In genomic region chr5:178786424-178786823, GRCh38 we compare ENCODE assay signal across 15 cellular contexts. TPM values are rescaled to one million over a fixed set of nuclear protein-coding genes. Genes with fewer than 3 reads are reported as not detected.
DNase-seq lines count a peak whose midpoint lies in the region; ATAC-seq, FAIRE-seq and TF ChIP-seq lines count a peak whose summit lies in the region.
"Had no signal": no experiment of that assay in that cellular context is flagged by ENCODE, and none has a peak within 500 bp of the region (broad histone marks: within the 10 kb centered on the region; RNA-seq: fewer than 3 reads in every experiment).

No MANE protein-coding gene starts in this region.

- TF ChIP-seq RAD21 in K562 (CRISPR knock-in tag; conservative IDR thresholded peaks at IDR 0.05 in 1 of 2, IDR thresholded peaks at IDR 0.05 in 1 of 2): no peak

- H3K4me1 Mint-ChIP-seq in HFFc6 (ENCODE audit: low read depth): peaks cover 29% of the 10 kb centered on the region
- H3K4me1 Mint-ChIP-seq: CD4-positive, alpha-beta memory T cell had no signal

- intact Hi-C loops in K562 (cut with micrococcal nuclease) (no loop called here), upper lobe of right lung (cut with DNase I) (no loop called here), stomach (cut with DNase I; ENCODE audit: low total_unique reads) (no loop called here)

- H3K27me3 ChIP-seq in K562 (ENCODE audit: control insufficient read depth in 2 of 2, insufficient read depth in 2 of 2, low read length in 2 of 2) (peaks cover 0 to 4% of the 10 kb centered on the region in 2 experiments; a peak in 2 of 5 replicates), upper lobe of right lung (no peaks in the 10 kb centered on the region), stomach (no peaks in the 10 kb centered on the region)
- H3K27me3 ChIP-seq: BE2C had no signal

- H3K4me3 Mint-ChIP-seq in HFFc6: peak overlapping the region; percentile 57; the same call in 1 of the 2 replicates
- H3K4me3 Mint-ChIP-seq: CD4-positive, alpha-beta memory T cell had no signal

- no peaks in the 10 kb centered on the region for H3K9me3 ChIP-seq in K562 (replicated peaks; ENCODE audit: control insufficient read depth, insufficient read depth, low read depth, low read length)
- H3K9me3 ChIP-seq in upper lobe of right lung: no peaks in the 10 kb centered on the region
- no peaks in the 10 kb centered on the region for H3K9me3 ChIP-seq in stomach
- H3K9me3 ChIP-seq: BE2C had no signal

- no peak for FAIRE-seq in K562 (lab: Jason Lieb, UNC)
- FAIRE-seq: D721Med had no signal

- H3K79me2 ChIP-seq in K562 (ENCODE audit: control insufficient read depth, insufficient read depth, low read length): no peaks in the 10 kb centered on the region

- 26% methylated on average over 13 of the region's 13 CpGs for WGBS in K562 (ENCODE audit: insufficient coverage, low coverage, missing lambda C conversion rate)
- WGBS in stomach, 5 donors: 74 to 87% (median 80%) methylated on average over 13 of the region's 13 CpGs

- H3K9me1 ChIP-seq in K562 (ENCODE audit: control insufficient read depth, insufficient read depth, low read length): no peaks in the 10 kb centered on the region

- ATAC-seq in K562: no peak
- ATAC-seq in upper lobe of right lung: no peak
- ATAC-seq in GM18868 (IDR thresholded peaks at IDR 0.05; ENCODE audit: unreplicated experiment): no peak

- no peak overlapping the region for H3K4me2 ChIP-seq in K562 (ENCODE audit: insufficient read depth, low read length)

- POLR2A ChIA-PET in K562 (lab: Yijun Ruan, JAX): interaction anchor here (0.6 kb wide), 1 partner anchor 1214 kb away, joined by 4 read pairs; no protein-coding TSS in a partner anchor

- H3K4me1 ChIP-seq in K562 (replicated peaks in 1 of 2; ENCODE audit: control insufficient read depth in 2 of 2, insufficient read depth in 2 of 2, low read length in 2 of 2): peaks cover 0 to 12% of the 10 kb centered on the region in 2 experiments; a peak in 3 of 5 replicates
- H3K4me1 ChIP-seq in upper lobe of right lung: no peaks in the 10 kb centered on the region
- peaks cover 0 to 9% (median 0%) of the 10 kb centered on the region in 4 donors for H3K4me1 ChIP-seq in stomach
- H3K4me1 ChIP-seq: BE2C had no signal

- H3K27ac ChIP-seq in K562 (ENCODE audit: extremely low read depth, low read depth, low read length): no peak overlapping the region
- peak overlapping the region; percentile 11 for H3K27ac ChIP-seq in upper lobe of right lung
- peak overlapping the region in 2 of 5 donors; percentile 6 to 12 for H3K27ac ChIP-seq in stomach

- peaks cover 10% of the 10 kb centered on the region for H3K27me3 Mint-ChIP-seq in HFFc6 (ENCODE audit: insufficient read depth)

- TF ChIP-seq EP300 in K562 (IDR thresholded peaks at IDR 0.05; ENCODE audit: low read length): no peak
- no peak for TF ChIP-seq EP300 in stomach (IDR thresholded peaks at IDR 0.05)

- no peak for TF ChIP-seq CTCF in HFFc6 (IDR thresholded peaks at IDR 0.05)
- no peak for TF ChIP-seq CTCF in K562 (IDR thresholded peaks at IDR 0.05 in 2 of 3, conservative IDR thresholded peaks at IDR 0.05 in 1 of 3; ENCODE audit: insufficient read depth in 2 of 3, low read depth in 1 of 3, low read length in 3 of 3)
- TF ChIP-seq CTCF in upper lobe of right lung (IDR thresholded peaks at IDR 0.05): no peak
- TF ChIP-seq CTCF in stomach (IDR thresholded peaks at IDR 0.05): no peak

- peak overlapping the region; percentile 72 for H3K27ac Mint-ChIP-seq in HFFc6

- H2AFZ ChIP-seq in K562 (ENCODE audit: low read depth, low read length): no peak overlapping the region

- CTCF ChIA-PET in K562 (lab: Yijun Ruan, JAX; ENCODE audit: low intra/inter-chr PET ratio): no interaction called here

- DNase-seq in HFFc6 (no peak), K562 (ENCODE audit: extremely low read depth in 1 of 4, low spot score in 3 of 4) (no peak), left kidney (ENCODE audit: low read depth, low spot score) (peak; percentile 67), upper lobe of right lung (peak; percentile 48), erythroblast (lab: John Stamatoyannopoulos, UW) (no peak), stomach (no peak)
- DNase-seq: BE2C; CD4-positive, alpha-beta memory T cell; DMS79 treated with DMSO at 0.1 percent for 48 hours; GF-D8; NCI-H1048; NCI-H2107; SHP77 had no signal

- TF ChIP-seq POLR2A in K562 (conservative IDR thresholded peaks at IDR 0.05) (no peak), erythroblast (IDR thresholded peaks at IDR 0.05; ENCODE audit: low read length) (no peak), stomach (IDR thresholded peaks at IDR 0.05) (no peak)

- peaks cover 24% of the 10 kb centered on the region for H3K9me3 Mint-ChIP-seq in HFFc6
- H3K9me3 Mint-ChIP-seq: CD4-positive, alpha-beta memory T cell had no signal

- H3K36me3 Mint-ChIP-seq in HFFc6 (ENCODE audit: low read depth): no peaks in the 10 kb centered on the region; the same call in 1 of the 2 replicates
- H3K36me3 Mint-ChIP-seq: CD4-positive, alpha-beta memory T cell had no signal

- in situ Hi-C loops in K562 (cut with MboI): no loop called here

- H3K36me3 ChIP-seq in K562 (ENCODE audit: control insufficient read depth, insufficient read depth, low read length): peaks cover 3% of the 10 kb centered on the region; the same call in 2 of the 3 replicates
- H3K36me3 ChIP-seq in upper lobe of right lung: no peaks in the 10 kb centered on the region
- no peaks in the 10 kb centered on the region for H3K36me3 ChIP-seq in stomach

- H3K4me3 ChIP-seq in K562 (no peak overlapping the region), upper lobe of right lung (no peak overlapping the region), stomach (no peak overlapping the region)

- H4K20me1 ChIP-seq in K562 (replicated peaks; ENCODE audit: control insufficient read depth, insufficient read depth, low read length): no peaks in the 10 kb centered on the region

- no TSS peak for BruUV-seq in K562 (replicated peaks; lab: Mats Ljungman, UMichigan)

- H3K9ac ChIP-seq in K562 (ENCODE audit: insufficient read depth in 1 of 2, low read depth in 2 of 2, low read length in 2 of 2): no peak overlapping the region; a peak in 1 of 4 replicates

TF ChIP-seq in K562, 482 proteins besides CTCF, POLR2A, EP300 and RAD21 (continues in another document):
- peak; percentile 7; the same call in 1 of the 2 replicates for TF ChIP-seq ZNF507 (tag; conservative IDR thresholded peaks at IDR 0.05)
- no peak for TF ChIP-seq ZNF766 (CRISPR knock-in tag; conservative IDR thresholded peaks at IDR 0.05)
- no peak for TF ChIP-seq XRCC5 (IDR thresholded peaks at IDR 0.05; ENCODE audit: low read depth, low read length)
- no peak for TF ChIP-seq ATF6 (CRISPR knock-in tag; IDR thresholded peaks at IDR 0.05)
- no peak for TF ChIP-seq JUND (IDR thresholded peaks at IDR 0.05; ENCODE audit: borderline replicate concordance, low read depth, low read length)
- no peak for TF ChIP-seq JUND (tag; IDR thresholded peaks at IDR 0.05; ENCODE audit: borderline replicate concordance, low read depth, low read length)

RNA-seq across cellular contexts. Expression of gene ZNF354A, which starts 56.0 kb away (rescaled TPM):
- 1 to 10 TPM; 6.7 to 7.6 (median 7.4) TPM for total RNA-seq in HFFc6 (2021; fragmentation: NEBNext Ultra II Directional; extraction: Animal tissue kit (Norgen Biotek cat#: 25700))
- total RNA-seq in K562 (2011; cell fraction: chromatin; rRNA removed; ENCODE audit: low replicate concordance): 2.4 and 6.0 TPM in 2 replicates
- total RNA-seq in K562 (2011; cell fraction: nucleolus; rRNA removed): 3.8 and 5.0 TPM in 2 replicates
- 2.8 and 4.9 TPM in 2 replicates for total RNA-seq in K562 (2011; cell fraction: nucleoplasm; rRNA removed)
- total RNA-seq in K562 (2014; rRNA removed) (3.5 and 5.3 TPM in 2 replicates), K562 (2014; rRNA removed; fragmentation: Illumina TruSeq; extraction: Trizol) (2.6 TPM in 2 replicates), K562 (2015; rRNA removed; fragmentation: Illumina TruSeq; extraction: Trizol) (2.6 and 2.9 TPM in 2 replicates), K562 (2021) (3.7 and 4.5 TPM in 2 replicates), upper lobe of right lung (13.3 TPM), stomach (10 to 100 TPM in 1 of 5 donors, 1 to 10 TPM in 4; 7.0 to 12.2 (median 7.6) TPM)
- polyA plus RNA-seq in K562 (2011; rRNA removed) (2.4 and 2.8 TPM in 2 replicates), K562 (2014; fragmentation: Illumina TruSeq; extraction: Trizol) (1.9 and 3.3 TPM in 2 replicates), K562 (2014; fragmentation: Nextera tagmentation; extraction: Ambion mirVana) (under 1 TPM; 0.63 to 0.75 TPM), K562 (2014; rRNA removed) (2.6 and 3.5 TPM in 2 replicates), stomach (10 to 100 TPM in 1 of 3 donors, 1 to 10 TPM in 2; 4.9 to 10.0 (median 6.6) TPM)
- polyA plus RNA-seq in K562 (2011; cell fraction: cytosol; rRNA removed): 0.67 and 1.2 TPM in 2 replicates
- polyA plus RNA-seq in K562 (2011; cell fraction: nucleus; rRNA removed): 4.8 and 4.9 TPM in 2 replicates
- 1.0 and 2.2 TPM in 2 replicates for polyA plus RNA-seq in K562 (2012)
- 1.3 and 2.5 TPM in 2 replicates for polyA minus RNA-seq in K562 (2011; rRNA and poly(A)+ RNA removed)
- polyA minus RNA-seq in K562 (2011; cell fraction: cytosol; rRNA and poly(A)+ RNA removed): 0.57 TPM in 1 of 2 replicates, not detected in the other
- polyA minus RNA-seq in K562 (2011; cell fraction: nucleus; rRNA and poly(A)+ RNA removed): 2.8 and 3.7 TPM in 2 replicates

Comparison
In these comparisons a context has a peak if more than half of its experiments do, and no peak if none do; other contexts are left out.
1. DNase-seq: peak in left kidney (single experiment) and upper lobe of right lung (single experiment); none in HFFc6 (single experiment), K562 (0 of 4), erythroblast (0 of 2) and stomach (single experiment).